23 cellular contexts compared by ENCODE assay signal in genomic region chr1:186188736-186189135, GRCh38.
A peak's percentile ranks its signal among the peaks of the same experiment; 100 is the strongest.
DNase-seq lines count a peak whose midpoint lies in the region; ATAC-seq and TF ChIP-seq lines count a peak whose summit lies in the region.
"Had no signal": no experiment of that assay in that cellular context is flagged by ENCODE, and none has a peak within 500 bp of the region (broad histone marks: within the 10 kb centered on the region; RNA-seq: fewer than 3 reads in every experiment).

No MANE protein-coding gene starts in this region.

- H3K4me2 ChIP-seq in GM23248 (ENCODE audit: unreplicated experiment) (peak overlapping the region; percentile 96), trophoblast cell (ENCODE audit: low read length) (no peak overlapping the region)
- H3K4me2 ChIP-seq: GM23338 had no signal

- no peak overlapping the region for H2BK120ac ChIP-seq in trophoblast cell (ENCODE audit: insufficient read depth, low read length, poor library complexity)

- no peaks in the 10 kb centered on the region for H3K9me2 ChIP-seq in GM23248 (ENCODE audit: insufficient read depth)

- in situ Hi-C loops in GM23248 (cut with MboI), result no loop called here

- H3K4ac ChIP-seq in trophoblast cell (ENCODE audit: low read depth, low read length), result no peak overlapping the region

- H2AFZ ChIP-seq in GM23248 (peak overlapping the region; percentile 51), trophoblast cell (ENCODE audit: insufficient read depth, low read length, poor library complexity) (no peak overlapping the region)
- H2AFZ ChIP-seq: GM23338 had no signal

- DNase-seq in GM23248 (peak; percentile 68), SJSA1 (ENCODE audit: low read depth in 1 of 2, low spot score in 2 of 2) (no peak), epithelial cell of prostate (ENCODE audit: low read depth, low spot score) (no peak), trophoblast cell (no peak), NCI-H2227 (lab: John Stamatoyannopoulos, UW; ENCODE audit: unreplicated experiment) (no peak), left lung (no peak), MV-4-11 (lab: John Stamatoyannopoulos, UW) (no peak)
- DNase-seq: activated naive CD4-positive, alpha-beta T cell treated with anti-CD3 and anti-CD28 coated beads, Interleukin-2, amount 50 U/mL, for 16 hours; cerebellar nuclear complex; effector CD4-positive, alpha-beta T cell; MM.1S; naive thymus-derived CD4-positive, alpha-beta T cell; NCI-H146; NCI-H2171 treated with DMSO at 0.1 percent for 48 hours; NCI-H69; occipital lobe; retina; Right ventricle myocardium superior; stomach; T-helper 1 cell; upper lobe of left lung had no signal

- H3K4me3 ChIP-seq in GM23248 (peak overlapping the region; percentile 64), SJSA1 (no peak overlapping the region), trophoblast cell (ENCODE audit: low read depth, low read length) (no peak overlapping the region), left lung (no peak overlapping the region)
- H3K4me3 ChIP-seq: GM23338, stomach, upper lobe of left lung had no signal

- peak overlapping the region; percentile 43 for H2BK12ac ChIP-seq in trophoblast cell (ENCODE audit: low read length)

- H4K12ac ChIP-seq in trophoblast cell (ENCODE audit: low read depth, low read length), result no peak overlapping the region

- no peak overlapping the region for H3K14ac ChIP-seq in trophoblast cell (ENCODE audit: low read length)

- H3K27me3 ChIP-seq in GM23248 (replicated peaks; ENCODE audit: insufficient read depth) (no peaks in the 10 kb centered on the region), SJSA1 (replicated peaks) (no peaks in the 10 kb centered on the region), trophoblast cell (ENCODE audit: insufficient read depth, low read length) (no peaks in the 10 kb centered on the region), left lung (no peaks in the 10 kb centered on the region)
- H3K27me3 ChIP-seq: stomach, upper lobe of left lung had no signal

- WGBS in GM23248 (ENCODE audit: low coverage in 1 of 2, low lambda C conversion rate in 2 of 2, missing lambda C conversion rate in 2 of 2), 2 experiments, result 0 to 4% methylated on average over 2 of the region's 2 CpGs
- no CpG with 5 or more reads among the region's 2 CpGs for WGBS in trophoblast cell (ENCODE audit: extremely low coverage, insufficient coverage, insufficient read length)

- H4K20me1 ChIP-seq in GM23248 (ENCODE audit: insufficient read depth), result no peaks in the 10 kb centered on the region

- intact Hi-C loops in left lung (cut with DNase I), result no loop called here

- H3K18ac ChIP-seq in trophoblast cell (ENCODE audit: low read length), result no peak overlapping the region

- H3K27ac ChIP-seq in GM23248 (peak overlapping the region; percentile 96), SJSA1 (peak overlapping the region; percentile 87), epithelial cell of prostate (peak overlapping the region; percentile 98), trophoblast cell (ENCODE audit: low read depth, low read length) (peak overlapping the region; percentile 46), left lung (no peak overlapping the region)
- H3K27ac ChIP-seq: stomach, upper lobe of left lung had no signal

- H2BK5ac ChIP-seq in trophoblast cell (ENCODE audit: low read depth, low read length, poor library complexity), result no peak overlapping the region

- H3K79me1 ChIP-seq in trophoblast cell (ENCODE audit: low read length), result no peaks in the 10 kb centered on the region

- H3K9me3 ChIP-seq in GM23248 (ENCODE audit: low read depth) (no peaks in the 10 kb centered on the region), SJSA1 (replicated peaks) (no peaks in the 10 kb centered on the region), trophoblast cell (ENCODE audit: insufficient read depth, low read depth, low read length) (no peaks in the 10 kb centered on the region), left lung (no peaks in the 10 kb centered on the region)
- H3K9me3 ChIP-seq: stomach, upper lobe of left lung had no signal

- H4K91ac ChIP-seq in trophoblast cell (ENCODE audit: low read depth, low read length), result no peak overlapping the region

- H3K9ac ChIP-seq in GM23248, result peak overlapping the region; percentile 74
- H3K9ac ChIP-seq in trophoblast cell (ENCODE audit: low read length), result no peak overlapping the region

- H3K23ac ChIP-seq in trophoblast cell (ENCODE audit: low read length), result no peak overlapping the region

- no peak for ATAC-seq in HG02623 (IDR thresholded peaks at IDR 0.05; ENCODE audit: unreplicated experiment)
- no peak for ATAC-seq in left lung
- ATAC-seq: GM23338; naive thymus-derived CD4-positive, alpha-beta T cell had no signal

- no peak overlapping the region for H4K8ac ChIP-seq in trophoblast cell (ENCODE audit: low read depth, low read length)

- H3K36me3 ChIP-seq in GM23248 (ENCODE audit: low read depth) (no peaks in the 10 kb centered on the region), SJSA1 (peaks cover 6% of the 10 kb centered on the region; the same call in 1 of the 2 replicates), trophoblast cell (ENCODE audit: control insufficient read depth in 1 of 2, insufficient read depth in 2 of 2, low read length in 2 of 2) (no peaks in the 10 kb centered on the region), left lung (no peaks in the 10 kb centered on the region)

- no peak overlapping the region for H2AK5ac ChIP-seq in trophoblast cell (ENCODE audit: low read length)

- H3F3A ChIP-seq in GM23248 (ENCODE audit: insufficient read depth), result peaks cover 60% of the 10 kb centered on the region

- H3K79me2 ChIP-seq in GM23248 (ENCODE audit: insufficient read depth) (no peaks in the 10 kb centered on the region), trophoblast cell (ENCODE audit: control insufficient read depth, insufficient read depth, low read length, poor library complexity) (no peaks in the 10 kb centered on the region)

- peaks cover 66% of the 10 kb centered on the region for H3K4me1 ChIP-seq in GM23248 (ENCODE audit: insufficient read depth)
- H3K4me1 ChIP-seq in SJSA1 (replicated peaks), result peaks cover 57% of the 10 kb centered on the region
- peaks cover 5 to 11% of the 10 kb centered on the region in 2 experiments for H3K4me1 ChIP-seq in trophoblast cell (ENCODE audit: control insufficient read depth in 1 of 2, insufficient read depth in 2 of 2, low read length in 2 of 2)
- H3K4me1 ChIP-seq in left lung, result peaks cover 0 to 8% of the 10 kb centered on the region in 2 donors

- no peak for TF ChIP-seq CTCF in left lung (IDR thresholded peaks at IDR 0.05)

Comparison
In these comparisons a context has a peak if more than half of its experiments do, and no peak if none do; other contexts are left out.
1. H3K27ac ChIP-seq: peak in GM23248 (single experiment), SJSA1 (single experiment), epithelial cell of prostate (single experiment) and trophoblast cell (single experiment); none in left lung (0 of 2).